ENCODE assay signal across 8 cellular contexts in genomic region chr1:8879348-8880067, GRCh38. TPM values are rescaled to one million over a fixed set of nuclear protein-coding genes. Genes with fewer than 3 reads are reported as not detected.
DNase-seq lines count a peak whose midpoint lies in the region; ATAC-seq and TF ChIP-seq lines count a peak whose summit lies in the region.

No MANE protein-coding gene starts in this region.

- DNase-seq in Ammon's horn (ENCODE audit: low spot score) = peak; percentile 70
- DNase-seq in HL-60 (ENCODE audit: low read depth in 1 of 2, low spot score in 1 of 2) = peak in 1 of 2 experiments; percentile 75
- DNase-seq in kidney epithelial cell (ENCODE audit: low read depth) = no peak
- DNase-seq in GM19238 (ENCODE audit: insufficient read length, low spot score) = no peak

- H3K27me3 ChIP-seq in HL-60 (ENCODE audit: insufficient read depth, poor library complexity, severe bottlenecking) (no peaks in the 10 kb centered on the region), kidney epithelial cell (ENCODE audit: control insufficient read depth, insufficient read depth, low read length) (no peaks in the 10 kb centered on the region)

- WGBS in adipose tissue, 3 donors = 16 to 24% (median 17%) methylated on average over 15 of the region's 15 CpGs

- no peaks in the 10 kb centered on the region for H3K36me3 ChIP-seq in kidney epithelial cell (ENCODE audit: control insufficient read depth, insufficient read depth, low read length)

- H3K4me3 ChIP-seq in HL-60 (replicated peaks; ENCODE audit: insufficient read depth, low read length) = peak overlapping the region; percentile 89
- H3K4me3 ChIP-seq in kidney epithelial cell (ENCODE audit: low read depth, low read length) = peak overlapping the region; percentile 84

- ATAC-seq in HG02763 (IDR thresholded peaks at IDR 0.05; ENCODE audit: unreplicated experiment) (no peak), HG03469 (IDR thresholded peaks at IDR 0.05; ENCODE audit: unreplicated experiment) (no peak)

- H3K27ac ChIP-seq in HL-60 (replicated peaks) (peak overlapping the region; percentile 99), adipose tissue (ENCODE audit: low read depth, low read length) (peak overlapping the region; percentile 21), temporal lobe (ENCODE audit: low read depth, low read length) (peak overlapping the region; percentile 95)

- no peak for TF ChIP-seq CTCF in HL-60 (IDR thresholded peaks at IDR 0.05; ENCODE audit: insufficient read depth, low read length)
- TF ChIP-seq CTCF in kidney epithelial cell (IDR thresholded peaks at IDR 0.05; ENCODE audit: insufficient read depth, low read length, poor library complexity, severe bottlenecking) = no peak

RNA-seq across cellular contexts. Expression of gene ENO1, which starts 1.0 kb away (rescaled TPM):
- polyA plus RNA-seq in adipose tissue = 100 to 1,000 TPM; 251 to 789 (median 297) TPM
- total RNA-seq in kidney epithelial cell (1,235 and 1,336 TPM in 2 replicates), temporal lobe (223 TPM)

Comparison
In these comparisons a context has a peak if more than half of its experiments do, and no peak if none do; other contexts are left out.
1. H3K27ac ChIP-seq: peak in every context shown above with its lines; median percentile 99 in HL-60; 95 in temporal lobe; 21 in adipose tissue.